Comparison of ENCODE assay signal across 10 cellular contexts in genomic region chr10:73647875-73648228, GRCh38. TPM values are rescaled to one million over a fixed set of nuclear protein-coding genes. Genes with fewer than 3 reads are reported as not detected.
A peak's percentile ranks its signal among the peaks of the same experiment; 100 is the strongest.
DNase-seq lines count a peak whose midpoint lies in the region; ATAC-seq, FAIRE-seq and TF ChIP-seq lines count a peak whose summit lies in the region.
"Had no signal": no experiment of that assay in that cellular context is flagged by ENCODE, and none has a peak within 500 bp of the region (broad histone marks: within the 10 kb centered on the region; RNA-seq: fewer than 3 reads in every experiment).

No MANE protein-coding gene starts in this region.

- H3K36me3 ChIP-seq in liver (ENCODE audit: control insufficient read depth in 4 of 4, insufficient read depth in 3 of 4, low read depth in 1 of 4, low read length in 3 of 4) = no peaks in the 10 kb centered on the region
- no peaks in the 10 kb centered on the region for H3K36me3 ChIP-seq in HepG2 (replicated peaks in 1 of 2; ENCODE audit: control insufficient read depth in 1 of 2, insufficient read depth in 2 of 2, low read length in 2 of 2)
- H3K36me3 ChIP-seq in endocrine pancreas (ENCODE audit: control insufficient read depth, insufficient read depth, low read length) = no peaks in the 10 kb centered on the region

- H2AFZ ChIP-seq in HepG2 (ENCODE audit: low read length) = no peak overlapping the region

- CTCF ChIA-PET in HepG2 (lab: Yijun Ruan, JAX; ENCODE audit: low intra/inter-chr PET ratio, low total read pairs) = no interaction called here

- no peak for TF ChIP-seq POLR2A in HepG2 (IDR thresholded peaks at IDR 0.05; ENCODE audit: insufficient read depth in 1 of 2, low read depth in 2 of 2, low read length in 2 of 2)

- H3K4me2 ChIP-seq in HepG2 (ENCODE audit: low read depth, low read length) = no peak overlapping the region

- no peaks in the 10 kb centered on the region for H3K36me3 Mint-ChIP-seq in naive thymus-derived CD8-positive, alpha-beta T cell

- H3K4me1 ChIP-seq in liver (ENCODE audit: control insufficient read depth in 4 of 4, insufficient read depth in 4 of 4, low read length in 3 of 4) (peaks cover 0 to 4% (median 3%) of the 10 kb centered on the region in 4 donors), HepG2 (ENCODE audit: insufficient read depth, low read length) (peaks cover 27% of the 10 kb centered on the region), endocrine pancreas (ENCODE audit: control insufficient read depth, insufficient read depth, low read length) (no peaks in the 10 kb centered on the region)

- POLR2A ChIA-PET in HepG2 (lab: Yijun Ruan, JAX) = no interaction called here
- POLR2A ChIA-PET in naive thymus-derived CD8-positive, alpha-beta T cell (lab: Charles Lee) = interaction anchor here (0.6 to 1.7 kb wide), 3 partner anchors 25 to 111 kb away, joined by 3 to 4 read pairs (median 4); no protein-coding TSS in a partner anchor

- no TSS peak for BruUV-seq in HepG2 (replicated peaks; lab: Mats Ljungman, UMichigan)

- 24% methylated on average over 18 of the region's 18 CpGs for WGBS in liver
- WGBS in HepG2 (ENCODE audit: low lambda C conversion rate) = 65% methylated on average over 15 of the region's 18 CpGs

- H3K9me3 Mint-ChIP-seq in naive thymus-derived CD8-positive, alpha-beta T cell = no peaks in the 10 kb centered on the region

- intact Hi-C loops in HepG2 (cut with micrococcal nuclease; ENCODE audit: unreplicated experiment) = no loop called here

- in situ Hi-C loops in HepG2 (cut with HindIII; ENCODE audit: extremely low pct_ligation_motif_present, low pct_unique_long_range_greater_than_20kb) = loop anchor here (25.0 kb wide), 1 partner anchor 386 kb away; the partner anchor contains the start of gene MRPS16

- no peak for DNase-seq in HepG2 (ENCODE audit: low spot score)
- no peak for DNase-seq in naive thymus-derived CD8-positive, alpha-beta T cell
- no peak for DNase-seq in NCI-H1930 (lab: John Stamatoyannopoulos, UW)
- DNase-seq in NCI-H526 treated with DMSO at 0.1 percent for 48 hours (lab: John Stamatoyannopoulos, UW) = no peak
- DNase-seq: effector CD4-positive, alpha-beta T cell had no signal

- H3K9ac ChIP-seq in liver (ENCODE audit: low read depth in 1 of 2, low read length in 2 of 2) (no peak overlapping the region), HepG2 (ENCODE audit: insufficient read depth, low read depth, low read length) (no peak overlapping the region), endocrine pancreas (ENCODE audit: control insufficient read depth, insufficient read depth, low read length) (peak overlapping the region; percentile 54)

- H4K20me1 ChIP-seq in HepG2 (ENCODE audit: insufficient read depth, low read length) = no peaks in the 10 kb centered on the region

- H3K27me3 ChIP-seq in liver (ENCODE audit: control insufficient read depth in 4 of 4, insufficient read depth in 4 of 4, low read length in 3 of 4) (no peaks in the 10 kb centered on the region), HepG2 (ENCODE audit: control insufficient read depth in 1 of 2, insufficient read depth in 2 of 2, low read length in 2 of 2) (peaks cover 3 to 4% of the 10 kb centered on the region in 2 experiments; a peak in 1 of 5 replicates), endocrine pancreas (ENCODE audit: control insufficient read depth, insufficient read depth, low read length) (no peaks in the 10 kb centered on the region)

- no peaks in the 10 kb centered on the region for H3K79me2 ChIP-seq in HepG2 (ENCODE audit: insufficient read depth, low read length)

- FAIRE-seq in HepG2 (lab: Jason Lieb, UNC) = no peak

- H3K9me3 ChIP-seq in liver (ENCODE audit: control insufficient read depth in 4 of 4, low read length in 3 of 4) (no peaks in the 10 kb centered on the region), HepG2 (ENCODE audit: low read length) (no peaks in the 10 kb centered on the region), endocrine pancreas (ENCODE audit: control insufficient read depth, low read length) (no peaks in the 10 kb centered on the region)

- H3K4me3 ChIP-seq in liver (ENCODE audit: low read depth in 1 of 3, low read length in 3 of 3) (peak overlapping the region in 2 of 3 donors; percentile 38 to 50), HepG2 (replicated peaks in 1 of 3; ENCODE audit: insufficient read depth in 1 of 3, low read depth in 2 of 3, low read length in 3 of 3) (no peak overlapping the region), endocrine pancreas (ENCODE audit: control insufficient read depth, insufficient read depth, low read length) (no peak overlapping the region)

- H3K4me1 Mint-ChIP-seq in naive thymus-derived CD8-positive, alpha-beta T cell = peaks cover 4 to 13% (median 10%) of the 10 kb centered on the region in 4 donors

- no peak for TF ChIP-seq CTCF in liver (IDR thresholded peaks at IDR 0.05; ENCODE audit: low read depth, low read length, missing input control)
- no peak for TF ChIP-seq CTCF in HepG2 (CRISPR knock-in tag; IDR thresholded peaks at IDR 0.05)

- H3K27me3 Mint-ChIP-seq in naive thymus-derived CD8-positive, alpha-beta T cell = peaks cover 0 to 8% (median 4%) of the 10 kb centered on the region in 5 donors

- H3K27ac Mint-ChIP-seq in naive thymus-derived CD8-positive, alpha-beta T cell = peak overlapping the region in 5 of 10 donors; percentile 19 to 80 (median 62)

- ATAC-seq in HepG2 (no peak), HG03378 (IDR thresholded peaks at IDR 0.05; ENCODE audit: unreplicated experiment) (no peak), HG03354 (IDR thresholded peaks at IDR 0.05; ENCODE audit: poor library complexity, severe bottlenecking, unreplicated experiment) (no peak)
- peak in 1 of 2 donors; percentile 43 for ATAC-seq in naive thymus-derived CD8-positive, alpha-beta T cell

- TF ChIP-seq EP300 in HepG2 (IDR thresholded peaks at IDR 0.05; ENCODE audit: low read depth in 2 of 2, low read length in 2 of 2) (no peak), HepG2 (CRISPR knock-in tag; IDR thresholded peaks at IDR 0.05; ENCODE audit: borderline replicate concordance) (no peak)

- no peak for TF ChIP-seq RAD21 in liver (IDR thresholded peaks at IDR 0.05)
- TF ChIP-seq RAD21 in HepG2 (CRISPR knock-in tag; IDR thresholded peaks at IDR 0.05) = no peak

- H3K27ac ChIP-seq in liver (ENCODE audit: low read depth in 1 of 2, low read length in 2 of 2) (no peak overlapping the region), HepG2 (ENCODE audit: extremely low read length, insufficient read depth, low read length) (no peak overlapping the region)

- peak overlapping the region; percentile 68 to 87 (median 78) for H3K4me3 Mint-ChIP-seq in naive thymus-derived CD8-positive, alpha-beta T cell

RNA-seq across cellular contexts. Expression of gene MYOZ1, which starts 6.6 kb away (rescaled TPM):
- total RNA-seq in liver (under 1 TPM; 0.17 to 0.23 TPM), HepG2 (2016; rRNA removed; fragmentation: Illumina TruSeq; extraction: Trizol) (not detected in 2 replicates)
- polyA plus RNA-seq in liver (under 1 TPM in 1 of 2 donors, not detected in 1; 0.14 TPM), HepG2 (2011; rRNA removed) (not detected in 2 replicates)
- not detected in 2 replicates for total RNA-seq in HepG2 (2016; cell fraction: cytosol; rRNA removed; fragmentation: Illumina TruSeq; extraction: Trizol; ENCODE audit: low read depth)
- total RNA-seq in HepG2 (2016; cell fraction: insoluble cytoplasmic fraction; rRNA removed; fragmentation: Illumina TruSeq; extraction: Trizol) = not detected in 2 replicates
- total RNA-seq in HepG2 (2016; cell fraction: membrane; rRNA removed; fragmentation: Illumina TruSeq; extraction: Trizol) = not detected in 2 replicates
- total RNA-seq in HepG2 (2016; cell fraction: nucleus; rRNA removed; fragmentation: Illumina TruSeq; extraction: Trizol) = not detected in 2 replicates
- polyA plus RNA-seq in HepG2 (2011; cell fraction: cytosol; rRNA removed) = not detected in 2 replicates
- polyA plus RNA-seq in HepG2 (2011; cell fraction: nucleus; rRNA removed) = not detected in 2 replicates
- not detected in 2 replicates for polyA plus RNA-seq in HepG2 (2012)
- not detected in 2 replicates for polyA plus RNA-seq in HepG2 (2016; cell fraction: cytosol; fragmentation: Illumina TruSeq; extraction: Trizol; ENCODE audit: low read depth)
- polyA plus RNA-seq in HepG2 (2016; cell fraction: insoluble cytoplasmic fraction; fragmentation: Illumina TruSeq; extraction: Trizol; ENCODE audit: low read depth) = not detected in 2 replicates
- polyA plus RNA-seq in HepG2 (2016; cell fraction: membrane; fragmentation: Illumina TruSeq; extraction: Trizol; ENCODE audit: low read depth) = not detected in 2 replicates
- polyA plus RNA-seq in HepG2 (2016; cell fraction: nucleus; fragmentation: Illumina TruSeq; extraction: Trizol; ENCODE audit: insufficient read depth, low read depth) = not detected in 2 replicates
- polyA minus RNA-seq in HepG2 (2011; rRNA and poly(A)+ RNA removed; ENCODE audit: low replicate concordance) = not detected in 2 replicates
- polyA minus RNA-seq in HepG2 (2011; cell fraction: cytosol; rRNA and poly(A)+ RNA removed) = not detected in 2 replicates
- polyA minus RNA-seq in HepG2 (2011; cell fraction: nucleus; rRNA and poly(A)+ RNA removed) = not detected in 2 replicates
- not detected for total RNA-seq in naive thymus-derived CD8-positive, alpha-beta T cell
- not detected for polyA plus RNA-seq in naive thymus-derived CD8-positive, alpha-beta T cell

RNA-seq across cellular contexts. Expression of gene SYNPO2L, which starts 8.0 kb away (rescaled TPM):
- total RNA-seq in liver = under 1 TPM in 1 of 2 donors, not detected in 1; under 0.01 TPM
- under 1 TPM in 1 of 2 donors, not detected in 1; 0.02 TPM for polyA plus RNA-seq in liver
- total RNA-seq in HepG2 (2016; rRNA removed; fragmentation: Illumina TruSeq; extraction: Trizol) = not detected in 2 replicates
- total RNA-seq in HepG2 (2016; cell fraction: cytosol; rRNA removed; fragmentation: Illumina TruSeq; extraction: Trizol; ENCODE audit: low read depth) = not detected in 2 replicates
- total RNA-seq in HepG2 (2016; cell fraction: insoluble cytoplasmic fraction; rRNA removed; fragmentation: Illumina TruSeq; extraction: Trizol) = not detected in 2 replicates
- not detected in 2 replicates for total RNA-seq in HepG2 (2016; cell fraction: membrane; rRNA removed; fragmentation: Illumina TruSeq; extraction: Trizol)
- total RNA-seq in HepG2 (2016; cell fraction: nucleus; rRNA removed; fragmentation: Illumina TruSeq; extraction: Trizol) = not detected in 2 replicates
- not detected in 2 replicates for polyA plus RNA-seq in HepG2 (2011; rRNA removed)
- not detected in 2 replicates for polyA plus RNA-seq in HepG2 (2011; cell fraction: cytosol; rRNA removed)
- 0.05 TPM in 1 of 2 replicates, not detected in the other for polyA plus RNA-seq in HepG2 (2011; cell fraction: nucleus; rRNA removed)
- not detected in 2 replicates for polyA plus RNA-seq in HepG2 (2012)
- not detected in 2 replicates for polyA plus RNA-seq in HepG2 (2016; cell fraction: cytosol; fragmentation: Illumina TruSeq; extraction: Trizol; ENCODE audit: low read depth)
- not detected in 2 replicates for polyA plus RNA-seq in HepG2 (2016; cell fraction: insoluble cytoplasmic fraction; fragmentation: Illumina TruSeq; extraction: Trizol; ENCODE audit: low read depth)
- not detected in 2 replicates for polyA plus RNA-seq in HepG2 (2016; cell fraction: membrane; fragmentation: Illumina TruSeq; extraction: Trizol; ENCODE audit: low read depth)
- polyA plus RNA-seq in HepG2 (2016; cell fraction: nucleus; fragmentation: Illumina TruSeq; extraction: Trizol; ENCODE audit: insufficient read depth, low read depth) = 0.11 TPM in 1 of 2 replicates, not detected in the other
- not detected in 2 replicates for polyA minus RNA-seq in HepG2 (2011; rRNA and poly(A)+ RNA removed; ENCODE audit: low replicate concordance)
- not detected in 2 replicates for polyA minus RNA-seq in HepG2 (2011; cell fraction: cytosol; rRNA and poly(A)+ RNA removed)
- not detected in 2 replicates for polyA minus RNA-seq in HepG2 (2011; cell fraction: nucleus; rRNA and poly(A)+ RNA removed)
- total RNA-seq in naive thymus-derived CD8-positive, alpha-beta T cell = not detected
- polyA plus RNA-seq in naive thymus-derived CD8-positive, alpha-beta T cell = not detected
- total RNA-seq: G401 had no signal

RNA-seq across cellular contexts. Expression of gene AGAP5, which starts 50.1 kb away (rescaled TPM):
- total RNA-seq in liver (1 to 10 TPM; 3.3 to 9.1 TPM), HepG2 (2016; rRNA removed; fragmentation: Illumina TruSeq; extraction: Trizol) (2.4 and 5.3 TPM in 2 replicates)
- polyA plus RNA-seq in liver (1 to 10 TPM; 1.4 to 1.7 TPM), HepG2 (2011; rRNA removed) (7.9 and 8.7 TPM in 2 replicates)
- 11.4 and 13.8 TPM in 2 replicates for total RNA-seq in HepG2 (2016; cell fraction: cytosol; rRNA removed; fragmentation: Illumina TruSeq; extraction: Trizol; ENCODE audit: low read depth)
- 2.6 and 5.2 TPM in 2 replicates for total RNA-seq in HepG2 (2016; cell fraction: insoluble cytoplasmic fraction; rRNA removed; fragmentation: Illumina TruSeq; extraction: Trizol)
- 6.0 and 7.5 TPM in 2 replicates for total RNA-seq in HepG2 (2016; cell fraction: membrane; rRNA removed; fragmentation: Illumina TruSeq; extraction: Trizol)
- total RNA-seq in HepG2 (2016; cell fraction: nucleus; rRNA removed; fragmentation: Illumina TruSeq; extraction: Trizol) = 7.7 and 8.0 TPM in 2 replicates
- polyA plus RNA-seq in HepG2 (2011; cell fraction: cytosol; rRNA removed) = 2.3 and 2.9 TPM in 2 replicates
- 29.4 and 34.8 TPM in 2 replicates for polyA plus RNA-seq in HepG2 (2011; cell fraction: nucleus; rRNA removed)
- 4.3 and 4.9 TPM in 2 replicates for polyA plus RNA-seq in HepG2 (2012)
- 0.55 and 0.72 TPM in 2 replicates for polyA plus RNA-seq in HepG2 (2016; cell fraction: cytosol; fragmentation: Illumina TruSeq; extraction: Trizol; ENCODE audit: low read depth)
- polyA plus RNA-seq in HepG2 (2016; cell fraction: insoluble cytoplasmic fraction; fragmentation: Illumina TruSeq; extraction: Trizol; ENCODE audit: low read depth) = 0.89 and 2.3 TPM in 2 replicates
- polyA plus RNA-seq in HepG2 (2016; cell fraction: membrane; fragmentation: Illumina TruSeq; extraction: Trizol; ENCODE audit: low read depth) = 0.94 and 1.8 TPM in 2 replicates
- 25.7 and 29.4 TPM in 2 replicates for polyA plus RNA-seq in HepG2 (2016; cell fraction: nucleus; fragmentation: Illumina TruSeq; extraction: Trizol; ENCODE audit: insufficient read depth, low read depth)
- polyA minus RNA-seq in HepG2 (2011; rRNA and poly(A)+ RNA removed; ENCODE audit: low replicate concordance) = 2.0 and 5.8 TPM in 2 replicates
- polyA minus RNA-seq in HepG2 (2011; cell fraction: cytosol; rRNA and poly(A)+ RNA removed) = 2.1 and 2.5 TPM in 2 replicates
- 10.9 TPM in 2 replicates for polyA minus RNA-seq in HepG2 (2011; cell fraction: nucleus; rRNA and poly(A)+ RNA removed)
- 10 to 100 TPM; 10.5 to 13.2 TPM for total RNA-seq in naive thymus-derived CD8-positive, alpha-beta T cell
- polyA plus RNA-seq in naive thymus-derived CD8-positive, alpha-beta T cell = under 1 TPM in 2 of 3 donors, not detected in 1; 0.19 to 0.30 TPM

RNA-seq across cellular contexts. Expression of gene USP54, which starts 56.7 kb away (rescaled TPM):
- total RNA-seq in liver = 1 to 10 TPM; 3.6 to 9.0 TPM
- polyA plus RNA-seq in liver = 10 to 100 TPM in 1 of 2 donors, 1 to 10 TPM in 1; 1.3 to 10.4 TPM
- total RNA-seq in HepG2 (2016; rRNA removed; fragmentation: Illumina TruSeq; extraction: Trizol) = 18.1 and 20.2 TPM in 2 replicates
- 11.3 and 14.3 TPM in 2 replicates for total RNA-seq in HepG2 (2016; cell fraction: cytosol; rRNA removed; fragmentation: Illumina TruSeq; extraction: Trizol; ENCODE audit: low read depth)
- total RNA-seq in HepG2 (2016; cell fraction: insoluble cytoplasmic fraction; rRNA removed; fragmentation: Illumina TruSeq; extraction: Trizol) = 17.6 and 24.1 TPM in 2 replicates
- total RNA-seq in HepG2 (2016; cell fraction: membrane; rRNA removed; fragmentation: Illumina TruSeq; extraction: Trizol) = 13.5 and 16.9 TPM in 2 replicates
- 21.2 and 23.4 TPM in 2 replicates for total RNA-seq in HepG2 (2016; cell fraction: nucleus; rRNA removed; fragmentation: Illumina TruSeq; extraction: Trizol)
- 16.1 and 25.0 TPM in 2 replicates for polyA plus RNA-seq in HepG2 (2011; rRNA removed)
- 10.3 and 14.4 TPM in 2 replicates for polyA plus RNA-seq in HepG2 (2011; cell fraction: cytosol; rRNA removed)
- 15.2 and 17.5 TPM in 2 replicates for polyA plus RNA-seq in HepG2 (2011; cell fraction: nucleus; rRNA removed)
- polyA plus RNA-seq in HepG2 (2012) = 9.0 and 10.2 TPM in 2 replicates
- 0.40 and 0.62 TPM in 2 replicates for polyA plus RNA-seq in HepG2 (2016; cell fraction: cytosol; fragmentation: Illumina TruSeq; extraction: Trizol; ENCODE audit: low read depth)
- polyA plus RNA-seq in HepG2 (2016; cell fraction: insoluble cytoplasmic fraction; fragmentation: Illumina TruSeq; extraction: Trizol; ENCODE audit: low read depth) = 8.0 and 9.7 TPM in 2 replicates
- polyA plus RNA-seq in HepG2 (2016; cell fraction: membrane; fragmentation: Illumina TruSeq; extraction: Trizol; ENCODE audit: low read depth) = 1.5 and 2.1 TPM in 2 replicates
- polyA plus RNA-seq in HepG2 (2016; cell fraction: nucleus; fragmentation: Illumina TruSeq; extraction: Trizol; ENCODE audit: insufficient read depth, low read depth) = 18.9 and 21.0 TPM in 2 replicates
- polyA minus RNA-seq in HepG2 (2011; rRNA and poly(A)+ RNA removed; ENCODE audit: low replicate concordance) = 35.8 and 39.2 TPM in 2 replicates
- 9.8 and 12.8 TPM in 2 replicates for polyA minus RNA-seq in HepG2 (2011; cell fraction: cytosol; rRNA and poly(A)+ RNA removed)
- 24.6 and 31.2 TPM in 2 replicates for polyA minus RNA-seq in HepG2 (2011; cell fraction: nucleus; rRNA and poly(A)+ RNA removed)
- 1 to 10 TPM; 5.4 to 7.3 TPM for total RNA-seq in naive thymus-derived CD8-positive, alpha-beta T cell
- polyA plus RNA-seq in naive thymus-derived CD8-positive, alpha-beta T cell = 1 to 10 TPM in 1 of 3 donors, under 1 TPM in 2; 0.71 to 1.7 (median 0.99) TPM

Comparison
In these comparisons a context has a peak if more than half of its experiments do, and no peak if none do; other contexts are left out.
1. H3K4me3 ChIP-seq: peak in liver (2 of 3); none in HepG2 (0 of 3) and endocrine pancreas (single experiment).